2 cellular contexts compared by ENCODE assay signal in the genomic region with DNA sequence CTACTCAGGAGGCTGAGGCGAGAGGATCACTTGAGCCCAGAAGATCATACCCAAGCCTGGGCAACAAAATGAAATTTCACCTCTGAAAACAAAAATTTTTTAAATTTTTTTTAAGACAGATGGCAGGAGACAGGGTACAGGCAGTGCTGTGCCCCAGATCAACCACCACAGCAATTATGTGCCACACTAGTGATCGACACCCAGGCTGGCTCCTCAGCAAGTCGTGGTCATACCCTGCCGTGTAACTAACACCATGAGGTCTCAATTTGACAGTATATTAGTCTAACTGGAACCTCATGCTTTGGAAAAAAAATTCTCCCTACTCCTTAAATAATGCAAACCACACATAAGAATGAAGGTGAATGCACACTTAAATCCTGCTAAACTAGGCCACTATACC.
TF ChIP-seq lines count a peak whose summit lies in the region.

No MANE protein-coding gene starts in this region.

TF ChIP-seq in IMR-90, 13 proteins besides CTCF, POLR2A, EP300 and RAD21:
- TF ChIP-seq CEBPB (IDR thresholded peaks at IDR 0.05; ENCODE audit: low read depth, low read length), result no peak
- no peak for TF ChIP-seq MXI1 (IDR thresholded peaks at IDR 0.05; ENCODE audit: borderline replicate concordance, low read depth, low read length)
- no peak for TF ChIP-seq FOS (IDR thresholded peaks at IDR 0.05; ENCODE audit: low read depth, low read length)
- no peak for TF ChIP-seq RCOR1 (IDR thresholded peaks at IDR 0.05; ENCODE audit: insufficient replicate concordance, low read length)
- TF ChIP-seq MAZ (IDR thresholded peaks at IDR 0.05; ENCODE audit: borderline replicate concordance, low read depth, low read length), result no peak
- no peak for TF ChIP-seq SMC3 (IDR thresholded peaks at IDR 0.05; ENCODE audit: low read depth, low read length)
- TF ChIP-seq BHLHE40 (IDR thresholded peaks at IDR 0.05; ENCODE audit: low read depth, low read length), result no peak
- no peak for TF ChIP-seq CHD1 (IDR thresholded peaks at IDR 0.05; ENCODE audit: low read depth, low read length)
- TF ChIP-seq, protein P1, sequence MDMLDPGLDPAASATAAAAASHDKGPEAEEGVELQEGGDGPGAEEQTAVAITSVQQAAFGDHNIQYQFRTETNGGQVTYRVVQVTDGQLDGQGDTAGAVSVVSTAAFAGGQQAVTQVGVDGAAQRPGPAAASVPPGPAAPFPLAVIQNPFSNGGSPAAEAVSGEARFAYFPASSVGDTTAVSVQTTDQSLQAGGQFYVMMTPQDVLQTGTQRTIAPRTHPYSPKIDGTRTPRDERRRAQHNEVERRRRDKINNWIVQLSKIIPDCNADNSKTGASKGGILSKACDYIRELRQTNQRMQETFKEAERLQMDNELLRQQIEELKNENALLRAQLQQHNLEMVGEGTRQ (IDR thresholded peaks at IDR 0.05; ENCODE audit: low read depth, low read length), result no peak
- TF ChIP-seq RFX5 (IDR thresholded peaks at IDR 0.05; ENCODE audit: low read depth, low read length), result no peak

TF ChIP-seq in GM12878, 131 proteins besides CTCF, POLR2A, EP300 and RAD21:
- no peak for TF ChIP-seq SP1 (IDR thresholded peaks at IDR 0.05; ENCODE audit: low read depth, low read length)
- TF ChIP-seq BMI1 (IDR thresholded peaks at IDR 0.05; ENCODE audit: borderline replicate concordance), result no peak
- TF ChIP-seq MTA3 (IDR thresholded peaks at IDR 0.05; ENCODE audit: borderline replicate concordance, low read length), result no peak
- no peak for TF ChIP-seq NFIC (IDR thresholded peaks at IDR 0.05; ENCODE audit: low read depth, low read length)
- TF ChIP-seq, protein P2, sequence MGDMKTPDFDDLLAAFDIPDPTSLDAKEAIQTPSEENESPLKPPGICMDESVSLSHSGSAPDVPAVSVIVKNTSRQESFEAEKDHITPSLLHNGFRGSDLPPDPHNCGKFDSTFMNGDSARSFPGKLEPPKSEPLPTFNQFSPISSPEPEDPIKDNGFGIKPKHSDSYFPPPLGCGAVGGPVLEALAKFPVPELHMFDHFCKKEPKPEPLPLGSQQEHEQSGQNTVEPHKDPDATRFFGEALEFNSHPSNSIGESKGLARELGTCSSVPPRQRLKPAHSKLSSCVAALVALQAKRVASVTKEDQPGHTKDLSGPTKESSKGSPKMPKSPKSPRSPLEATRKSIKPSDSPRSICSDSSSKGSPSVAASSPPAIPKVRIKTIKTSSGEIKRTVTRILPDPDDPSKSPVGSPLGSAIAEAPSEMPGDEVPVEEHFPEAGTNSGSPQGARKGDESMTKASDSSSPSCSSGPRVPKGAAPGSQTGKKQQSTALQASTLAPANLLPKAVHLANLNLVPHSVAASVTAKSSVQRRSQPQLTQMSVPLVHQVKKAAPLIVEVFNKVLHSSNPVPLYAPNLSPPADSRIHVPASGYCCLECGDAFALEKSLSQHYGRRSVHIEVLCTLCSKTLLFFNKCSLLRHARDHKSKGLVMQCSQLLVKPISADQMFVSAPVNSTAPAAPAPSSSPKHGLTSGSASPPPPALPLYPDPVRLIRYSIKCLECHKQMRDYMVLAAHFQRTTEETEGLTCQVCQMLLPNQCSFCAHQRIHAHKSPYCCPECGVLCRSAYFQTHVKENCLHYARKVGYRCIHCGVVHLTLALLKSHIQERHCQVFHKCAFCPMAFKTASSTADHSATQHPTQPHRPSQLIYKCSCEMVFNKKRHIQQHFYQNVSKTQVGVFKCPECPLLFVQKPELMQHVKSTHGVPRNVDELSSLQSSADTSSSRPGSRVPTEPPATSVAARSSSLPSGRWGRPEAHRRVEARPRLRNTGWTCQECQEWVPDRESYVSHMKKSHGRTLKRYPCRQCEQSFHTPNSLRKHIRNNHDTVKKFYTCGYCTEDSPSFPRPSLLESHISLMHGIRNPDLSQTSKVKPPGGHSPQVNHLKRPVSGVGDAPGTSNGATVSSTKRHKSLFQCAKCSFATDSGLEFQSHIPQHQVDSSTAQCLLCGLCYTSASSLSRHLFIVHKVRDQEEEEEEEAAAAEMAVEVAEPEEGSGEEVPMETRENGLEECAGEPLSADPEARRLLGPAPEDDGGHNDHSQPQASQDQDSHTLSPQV (IDR thresholded peaks at IDR 0.05), result no peak
- TF ChIP-seq KDM1A (IDR thresholded peaks at IDR 0.05; ENCODE audit: borderline replicate concordance), result no peak
- no peak for TF ChIP-seq HDAC2 (IDR thresholded peaks at IDR 0.05)
- TF ChIP-seq, protein P3, sequence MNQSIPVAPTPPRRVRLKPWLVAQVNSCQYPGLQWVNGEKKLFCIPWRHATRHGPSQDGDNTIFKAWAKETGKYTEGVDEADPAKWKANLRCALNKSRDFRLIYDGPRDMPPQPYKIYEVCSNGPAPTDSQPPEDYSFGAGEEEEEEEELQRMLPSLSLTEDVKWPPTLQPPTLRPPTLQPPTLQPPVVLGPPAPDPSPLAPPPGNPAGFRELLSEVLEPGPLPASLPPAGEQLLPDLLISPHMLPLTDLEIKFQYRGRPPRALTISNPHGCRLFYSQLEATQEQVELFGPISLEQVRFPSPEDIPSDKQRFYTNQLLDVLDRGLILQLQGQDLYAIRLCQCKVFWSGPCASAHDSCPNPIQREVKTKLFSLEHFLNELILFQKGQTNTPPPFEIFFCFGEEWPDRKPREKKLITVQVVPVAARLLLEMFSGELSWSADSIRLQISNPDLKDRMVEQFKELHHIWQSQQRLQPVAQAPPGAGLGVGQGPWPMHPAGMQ (IDR thresholded peaks at IDR 0.05; ENCODE audit: borderline replicate concordance), result no peak
- TF ChIP-seq, protein P4, sequence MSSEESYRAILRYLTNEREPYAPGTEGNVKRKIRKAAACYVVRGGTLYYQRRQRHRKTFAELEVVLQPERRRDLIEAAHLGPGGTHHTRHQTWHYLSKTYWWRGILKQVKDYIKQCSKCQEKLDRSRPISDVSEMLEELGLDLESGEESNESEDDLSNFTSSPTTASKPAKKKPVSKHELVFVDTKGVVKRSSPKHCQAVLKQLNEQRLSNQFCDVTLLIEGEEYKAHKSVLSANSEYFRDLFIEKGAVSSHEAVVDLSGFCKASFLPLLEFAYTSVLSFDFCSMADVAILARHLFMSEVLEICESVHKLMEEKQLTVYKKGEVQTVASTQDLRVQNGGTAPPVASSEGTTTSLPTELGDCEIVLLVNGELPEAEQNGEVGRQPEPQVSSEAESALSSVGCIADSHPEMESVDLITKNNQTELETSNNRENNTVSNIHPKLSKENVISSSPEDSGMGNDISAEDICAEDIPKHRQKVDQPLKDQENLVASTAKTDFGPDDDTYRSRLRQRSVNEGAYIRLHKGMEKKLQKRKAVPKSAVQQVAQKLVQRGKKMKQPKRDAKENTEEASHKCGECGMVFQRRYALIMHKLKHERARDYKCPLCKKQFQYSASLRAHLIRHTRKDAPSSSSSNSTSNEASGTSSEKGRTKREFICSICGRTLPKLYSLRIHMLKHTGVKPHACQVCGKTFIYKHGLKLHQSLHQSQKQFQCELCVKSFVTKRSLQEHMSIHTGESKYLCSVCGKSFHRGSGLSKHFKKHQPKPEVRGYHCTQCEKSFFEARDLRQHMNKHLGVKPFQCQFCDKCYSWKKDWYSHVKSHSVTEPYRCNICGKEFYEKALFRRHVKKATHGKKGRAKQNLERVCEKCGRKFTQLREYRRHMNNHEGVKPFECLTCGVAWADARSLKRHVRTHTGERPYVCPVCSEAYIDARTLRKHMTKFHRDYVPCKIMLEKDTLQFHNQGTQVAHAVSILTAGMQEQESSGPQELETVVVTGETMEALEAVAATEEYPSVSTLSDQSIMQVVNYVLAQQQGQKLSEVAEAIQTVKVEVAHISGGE (CRISPR knock-in tag; IDR thresholded peaks at IDR 0.05), result no peak
- no peak for TF ChIP-seq FOXK2 (IDR thresholded peaks at IDR 0.05)
- TF ChIP-seq, protein P5, sequence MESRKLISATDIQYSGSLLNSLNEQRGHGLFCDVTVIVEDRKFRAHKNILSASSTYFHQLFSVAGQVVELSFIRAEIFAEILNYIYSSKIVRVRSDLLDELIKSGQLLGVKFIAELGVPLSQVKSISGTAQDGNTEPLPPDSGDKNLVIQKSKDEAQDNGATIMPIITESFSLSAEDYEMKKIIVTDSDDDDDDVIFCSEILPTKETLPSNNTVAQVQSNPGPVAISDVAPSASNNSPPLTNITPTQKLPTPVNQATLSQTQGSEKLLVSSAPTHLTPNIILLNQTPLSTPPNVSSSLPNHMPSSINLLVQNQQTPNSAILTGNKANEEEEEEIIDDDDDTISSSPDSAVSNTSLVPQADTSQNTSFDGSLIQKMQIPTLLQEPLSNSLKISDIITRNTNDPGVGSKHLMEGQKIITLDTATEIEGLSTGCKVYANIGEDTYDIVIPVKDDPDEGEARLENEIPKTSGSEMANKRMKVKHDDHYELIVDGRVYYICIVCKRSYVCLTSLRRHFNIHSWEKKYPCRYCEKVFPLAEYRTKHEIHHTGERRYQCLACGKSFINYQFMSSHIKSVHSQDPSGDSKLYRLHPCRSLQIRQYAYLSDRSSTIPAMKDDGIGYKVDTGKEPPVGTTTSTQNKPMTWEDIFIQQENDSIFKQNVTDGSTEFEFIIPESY (IDR thresholded peaks at IDR 0.05), result no peak
- TF ChIP-seq MTA2 (IDR thresholded peaks at IDR 0.05; ENCODE audit: low read depth), result no peak
- no peak for TF ChIP-seq CREB1 (IDR thresholded peaks at IDR 0.05; ENCODE audit: low read depth)
- no peak for TF ChIP-seq TCF12 (IDR thresholded peaks at IDR 0.05; ENCODE audit: low read depth, low read length)
- TF ChIP-seq, protein P6, sequence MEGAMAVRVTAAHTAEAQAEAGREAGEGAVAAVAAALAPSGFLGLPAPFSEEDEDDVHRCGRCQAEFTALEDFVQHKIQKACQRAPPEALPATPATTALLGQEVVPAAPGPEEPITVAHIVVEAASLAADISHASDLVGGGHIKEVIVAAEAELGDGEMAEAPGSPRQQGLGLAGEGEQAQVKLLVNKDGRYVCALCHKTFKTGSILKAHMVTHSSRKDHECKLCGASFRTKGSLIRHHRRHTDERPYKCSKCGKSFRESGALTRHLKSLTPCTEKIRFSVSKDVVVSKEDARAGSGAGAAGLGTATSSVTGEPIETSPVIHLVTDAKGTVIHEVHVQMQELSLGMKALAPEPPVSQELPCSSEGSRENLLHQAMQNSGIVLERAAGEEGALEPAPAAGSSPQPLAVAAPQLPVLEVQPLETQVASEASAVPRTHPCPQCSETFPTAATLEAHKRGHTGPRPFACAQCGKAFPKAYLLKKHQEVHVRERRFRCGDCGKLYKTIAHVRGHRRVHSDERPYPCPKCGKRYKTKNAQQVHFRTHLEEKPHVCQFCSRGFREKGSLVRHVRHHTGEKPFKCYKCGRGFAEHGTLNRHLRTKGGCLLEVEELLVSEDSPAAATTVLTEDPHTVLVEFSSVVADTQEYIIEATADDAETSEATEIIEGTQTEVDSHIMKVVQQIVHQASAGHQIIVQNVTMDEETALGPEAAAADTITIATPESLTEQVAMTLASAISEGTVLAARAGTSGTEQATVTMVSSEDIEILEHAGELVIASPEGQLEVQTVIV (IDR thresholded peaks at IDR 0.05; ENCODE audit: borderline replicate concordance, partially characterized antibody), result no peak
TF ChIP-seq in GM12878: peak in this region for 0.
